ENCODE assay signal across 2 cellular contexts in the genomic region with DNA sequence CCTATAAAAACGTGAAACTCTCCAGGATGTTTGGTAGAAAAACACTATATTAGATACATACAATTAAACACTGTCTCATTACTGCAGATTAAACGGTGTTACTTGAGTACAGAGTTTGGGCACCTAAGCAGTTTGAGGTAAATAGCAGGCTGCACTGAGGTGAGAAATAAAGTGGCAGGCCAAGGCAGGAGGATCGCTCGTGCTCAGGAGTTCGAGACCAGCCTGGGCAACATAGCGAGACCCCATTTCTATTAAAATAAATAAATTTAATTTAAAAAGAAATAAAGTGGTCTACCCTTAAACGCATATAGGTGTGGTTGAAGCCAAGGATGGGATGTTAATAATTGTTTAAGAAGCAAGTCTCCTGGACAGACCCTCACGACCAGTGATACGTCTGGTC.
TF ChIP-seq lines count a peak whose summit lies in the region.

No MANE protein-coding gene starts in this region.

TF ChIP-seq in H1, 55 proteins besides CTCF, POLR2A, EP300 and RAD21 (continues in another document):
- TF ChIP-seq, protein P1, sequence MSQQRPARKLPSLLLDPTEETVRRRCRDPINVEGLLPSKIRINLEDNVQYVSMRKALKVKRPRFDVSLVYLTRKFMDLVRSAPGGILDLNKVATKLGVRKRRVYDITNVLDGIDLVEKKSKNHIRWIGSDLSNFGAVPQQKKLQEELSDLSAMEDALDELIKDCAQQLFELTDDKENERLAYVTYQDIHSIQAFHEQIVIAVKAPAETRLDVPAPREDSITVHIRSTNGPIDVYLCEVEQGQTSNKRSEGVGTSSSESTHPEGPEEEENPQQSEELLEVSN (IDR thresholded peaks at IDR 0.05): no peak
- TF ChIP-seq JUN (IDR thresholded peaks at IDR 0.05; ENCODE audit: low read depth, low read length) (no peak), CREB1 (IDR thresholded peaks at IDR 0.05) (no peak), PHF8 (conservative IDR thresholded peaks at IDR 0.05; ENCODE audit: low read depth, low read length) (no peak), HDAC2 (IDR thresholded peaks at IDR 0.05; ENCODE audit: borderline replicate concordance in 1 of 2, low read depth in 2 of 2, low read length in 2 of 2) (no peak), CHD2 (IDR thresholded peaks at IDR 0.05; ENCODE audit: low read length) (no peak), SP4 (IDR thresholded peaks at IDR 0.05; ENCODE audit: low read length) (no peak), CTBP2 (IDR thresholded peaks at IDR 0.05; ENCODE audit: borderline replicate concordance, insufficient read depth, insufficient read length, low read length) (no peak), JUND (IDR thresholded peaks at IDR 0.05; ENCODE audit: low read length) (no peak), TAF7 (optimal IDR thresholded peaks at IDR 0.05; ENCODE audit: borderline replicate concordance, low read depth, low read length) (no peak), SIRT6 (IDR thresholded peaks at IDR 0.05; ENCODE audit: low read length) (no peak), SUZ12 (IDR thresholded peaks at IDR 0.05; ENCODE audit: low read length) (no peak)
- TF ChIP-seq, protein P2, sequence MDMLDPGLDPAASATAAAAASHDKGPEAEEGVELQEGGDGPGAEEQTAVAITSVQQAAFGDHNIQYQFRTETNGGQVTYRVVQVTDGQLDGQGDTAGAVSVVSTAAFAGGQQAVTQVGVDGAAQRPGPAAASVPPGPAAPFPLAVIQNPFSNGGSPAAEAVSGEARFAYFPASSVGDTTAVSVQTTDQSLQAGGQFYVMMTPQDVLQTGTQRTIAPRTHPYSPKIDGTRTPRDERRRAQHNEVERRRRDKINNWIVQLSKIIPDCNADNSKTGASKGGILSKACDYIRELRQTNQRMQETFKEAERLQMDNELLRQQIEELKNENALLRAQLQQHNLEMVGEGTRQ (IDR thresholded peaks at IDR 0.05; ENCODE audit: low read length): no peak
- TF ChIP-seq, protein P3, sequence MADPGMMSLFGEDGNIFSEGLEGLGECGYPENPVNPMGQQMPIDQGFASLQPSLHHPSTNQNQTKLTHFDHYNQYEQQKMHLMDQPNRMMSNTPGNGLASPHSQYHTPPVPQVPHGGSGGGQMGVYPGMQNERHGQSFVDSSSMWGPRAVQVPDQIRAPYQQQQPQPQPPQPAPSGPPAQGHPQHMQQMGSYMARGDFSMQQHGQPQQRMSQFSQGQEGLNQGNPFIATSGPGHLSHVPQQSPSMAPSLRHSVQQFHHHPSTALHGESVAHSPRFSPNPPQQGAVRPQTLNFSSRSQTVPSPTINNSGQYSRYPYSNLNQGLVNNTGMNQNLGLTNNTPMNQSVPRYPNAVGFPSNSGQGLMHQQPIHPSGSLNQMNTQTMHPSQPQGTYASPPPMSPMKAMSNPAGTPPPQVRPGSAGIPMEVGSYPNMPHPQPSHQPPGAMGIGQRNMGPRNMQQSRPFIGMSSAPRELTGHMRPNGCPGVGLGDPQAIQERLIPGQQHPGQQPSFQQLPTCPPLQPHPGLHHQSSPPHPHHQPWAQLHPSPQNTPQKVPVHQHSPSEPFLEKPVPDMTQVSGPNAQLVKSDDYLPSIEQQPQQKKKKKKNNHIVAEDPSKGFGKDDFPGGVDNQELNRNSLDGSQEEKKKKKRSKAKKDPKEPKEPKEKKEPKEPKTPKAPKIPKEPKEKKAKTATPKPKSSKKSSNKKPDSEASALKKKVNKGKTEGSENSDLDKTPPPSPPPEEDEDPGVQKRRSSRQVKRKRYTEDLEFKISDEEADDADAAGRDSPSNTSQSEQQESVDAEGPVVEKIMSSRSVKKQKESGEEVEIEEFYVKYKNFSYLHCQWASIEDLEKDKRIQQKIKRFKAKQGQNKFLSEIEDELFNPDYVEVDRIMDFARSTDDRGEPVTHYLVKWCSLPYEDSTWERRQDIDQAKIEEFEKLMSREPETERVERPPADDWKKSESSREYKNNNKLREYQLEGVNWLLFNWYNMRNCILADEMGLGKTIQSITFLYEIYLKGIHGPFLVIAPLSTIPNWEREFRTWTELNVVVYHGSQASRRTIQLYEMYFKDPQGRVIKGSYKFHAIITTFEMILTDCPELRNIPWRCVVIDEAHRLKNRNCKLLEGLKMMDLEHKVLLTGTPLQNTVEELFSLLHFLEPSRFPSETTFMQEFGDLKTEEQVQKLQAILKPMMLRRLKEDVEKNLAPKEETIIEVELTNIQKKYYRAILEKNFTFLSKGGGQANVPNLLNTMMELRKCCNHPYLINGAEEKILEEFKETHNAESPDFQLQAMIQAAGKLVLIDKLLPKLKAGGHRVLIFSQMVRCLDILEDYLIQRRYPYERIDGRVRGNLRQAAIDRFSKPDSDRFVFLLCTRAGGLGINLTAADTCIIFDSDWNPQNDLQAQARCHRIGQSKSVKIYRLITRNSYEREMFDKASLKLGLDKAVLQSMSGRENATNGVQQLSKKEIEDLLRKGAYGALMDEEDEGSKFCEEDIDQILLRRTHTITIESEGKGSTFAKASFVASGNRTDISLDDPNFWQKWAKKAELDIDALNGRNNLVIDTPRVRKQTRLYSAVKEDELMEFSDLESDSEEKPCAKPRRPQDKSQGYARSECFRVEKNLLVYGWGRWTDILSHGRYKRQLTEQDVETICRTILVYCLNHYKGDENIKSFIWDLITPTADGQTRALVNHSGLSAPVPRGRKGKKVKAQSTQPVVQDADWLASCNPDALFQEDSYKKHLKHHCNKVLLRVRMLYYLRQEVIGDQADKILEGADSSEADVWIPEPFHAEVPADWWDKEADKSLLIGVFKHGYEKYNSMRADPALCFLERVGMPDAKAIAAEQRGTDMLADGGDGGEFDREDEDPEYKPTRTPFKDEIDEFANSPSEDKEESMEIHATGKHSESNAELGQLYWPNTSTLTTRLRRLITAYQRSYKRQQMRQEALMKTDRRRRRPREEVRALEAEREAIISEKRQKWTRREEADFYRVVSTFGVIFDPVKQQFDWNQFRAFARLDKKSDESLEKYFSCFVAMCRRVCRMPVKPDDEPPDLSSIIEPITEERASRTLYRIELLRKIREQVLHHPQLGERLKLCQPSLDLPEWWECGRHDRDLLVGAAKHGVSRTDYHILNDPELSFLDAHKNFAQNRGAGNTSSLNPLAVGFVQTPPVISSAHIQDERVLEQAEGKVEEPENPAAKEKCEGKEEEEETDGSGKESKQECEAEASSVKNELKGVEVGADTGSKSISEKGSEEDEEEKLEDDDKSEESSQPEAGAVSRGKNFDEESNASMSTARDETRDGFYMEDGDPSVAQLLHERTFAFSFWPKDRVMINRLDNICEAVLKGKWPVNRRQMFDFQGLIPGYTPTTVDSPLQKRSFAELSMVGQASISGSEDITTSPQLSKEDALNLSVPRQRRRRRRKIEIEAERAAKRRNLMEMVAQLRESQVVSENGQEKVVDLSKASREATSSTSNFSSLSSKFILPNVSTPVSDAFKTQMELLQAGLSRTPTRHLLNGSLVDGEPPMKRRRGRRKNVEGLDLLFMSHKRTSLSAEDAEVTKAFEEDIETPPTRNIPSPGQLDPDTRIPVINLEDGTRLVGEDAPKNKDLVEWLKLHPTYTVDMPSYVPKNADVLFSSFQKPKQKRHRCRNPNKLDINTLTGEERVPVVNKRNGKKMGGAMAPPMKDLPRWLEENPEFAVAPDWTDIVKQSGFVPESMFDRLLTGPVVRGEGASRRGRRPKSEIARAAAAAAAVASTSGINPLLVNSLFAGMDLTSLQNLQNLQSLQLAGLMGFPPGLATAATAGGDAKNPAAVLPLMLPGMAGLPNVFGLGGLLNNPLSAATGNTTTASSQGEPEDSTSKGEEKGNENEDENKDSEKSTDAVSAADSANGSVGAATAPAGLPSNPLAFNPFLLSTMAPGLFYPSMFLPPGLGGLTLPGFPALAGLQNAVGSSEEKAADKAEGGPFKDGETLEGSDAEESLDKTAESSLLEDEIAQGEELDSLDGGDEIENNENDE (IDR thresholded peaks at IDR 0.05; ENCODE audit: insufficient replicate concordance, low read length): no peak

TF ChIP-seq in neural cell, 6 proteins besides CTCF, POLR2A, EP300 and RAD21:
- TF ChIP-seq SMC3 (conservative IDR thresholded peaks at IDR 0.05; ENCODE audit: poor library complexity) (no peak), TAF1 (IDR thresholded peaks at IDR 0.05; ENCODE audit: low read depth) (no peak), EZH2 (IDR thresholded peaks at IDR 0.05; ENCODE audit: borderline replicate concordance, insufficient read depth, low read length, poor library complexity, severe bottlenecking) (no peak), POLR2AphosphoS5 (IDR thresholded peaks at IDR 0.05) (no peak), MXI1 (conservative IDR thresholded peaks at IDR 0.05; ENCODE audit: poor library complexity, severe bottlenecking) (no peak)
- TF ChIP-seq, protein P4, sequence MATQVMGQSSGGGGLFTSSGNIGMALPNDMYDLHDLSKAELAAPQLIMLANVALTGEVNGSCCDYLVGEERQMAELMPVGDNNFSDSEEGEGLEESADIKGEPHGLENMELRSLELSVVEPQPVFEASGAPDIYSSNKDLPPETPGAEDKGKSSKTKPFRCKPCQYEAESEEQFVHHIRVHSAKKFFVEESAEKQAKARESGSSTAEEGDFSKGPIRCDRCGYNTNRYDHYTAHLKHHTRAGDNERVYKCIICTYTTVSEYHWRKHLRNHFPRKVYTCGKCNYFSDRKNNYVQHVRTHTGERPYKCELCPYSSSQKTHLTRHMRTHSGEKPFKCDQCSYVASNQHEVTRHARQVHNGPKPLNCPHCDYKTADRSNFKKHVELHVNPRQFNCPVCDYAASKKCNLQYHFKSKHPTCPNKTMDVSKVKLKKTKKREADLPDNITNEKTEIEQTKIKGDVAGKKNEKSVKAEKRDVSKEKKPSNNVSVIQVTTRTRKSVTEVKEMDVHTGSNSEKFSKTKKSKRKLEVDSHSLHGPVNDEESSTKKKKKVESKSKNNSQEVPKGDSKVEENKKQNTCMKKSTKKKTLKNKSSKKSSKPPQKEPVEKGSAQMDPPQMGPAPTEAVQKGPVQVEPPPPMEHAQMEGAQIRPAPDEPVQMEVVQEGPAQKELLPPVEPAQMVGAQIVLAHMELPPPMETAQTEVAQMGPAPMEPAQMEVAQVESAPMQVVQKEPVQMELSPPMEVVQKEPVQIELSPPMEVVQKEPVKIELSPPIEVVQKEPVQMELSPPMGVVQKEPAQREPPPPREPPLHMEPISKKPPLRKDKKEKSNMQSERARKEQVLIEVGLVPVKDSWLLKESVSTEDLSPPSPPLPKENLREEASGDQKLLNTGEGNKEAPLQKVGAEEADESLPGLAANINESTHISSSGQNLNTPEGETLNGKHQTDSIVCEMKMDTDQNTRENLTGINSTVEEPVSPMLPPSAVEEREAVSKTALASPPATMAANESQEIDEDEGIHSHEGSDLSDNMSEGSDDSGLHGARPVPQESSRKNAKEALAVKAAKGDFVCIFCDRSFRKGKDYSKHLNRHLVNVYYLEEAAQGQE (IDR thresholded peaks at IDR 0.05; ENCODE audit: borderline replicate concordance): no peak
